1 cellular context compared by ENCODE assay signal in the genomic region with DNA sequence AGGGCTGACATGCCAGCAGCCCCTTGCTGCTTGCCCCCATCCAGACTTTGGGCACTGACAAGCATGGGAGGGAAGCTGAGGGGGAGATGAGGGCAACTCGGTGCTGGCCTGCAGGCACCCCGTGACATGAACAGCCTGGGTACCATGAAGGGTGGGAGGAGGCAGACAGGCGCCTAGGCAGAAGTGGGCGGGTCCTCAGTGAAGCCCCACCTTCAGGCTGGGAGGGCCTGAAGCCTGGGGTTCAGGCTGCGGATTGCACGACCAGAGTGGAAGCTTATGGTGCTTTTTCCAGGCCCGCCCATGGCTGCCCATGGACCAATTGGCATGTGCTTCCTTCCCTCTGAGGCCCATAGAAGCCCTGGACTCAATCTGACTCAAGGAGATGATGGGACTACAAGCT.
TF ChIP-seq lines count a peak whose summit lies in the region.

No MANE protein-coding gene starts in this region.

TF ChIP-seq in GM12878, 131 proteins besides CTCF, POLR2A, EP300 and RAD21 (continued from another document):
- TF ChIP-seq, protein P1, sequence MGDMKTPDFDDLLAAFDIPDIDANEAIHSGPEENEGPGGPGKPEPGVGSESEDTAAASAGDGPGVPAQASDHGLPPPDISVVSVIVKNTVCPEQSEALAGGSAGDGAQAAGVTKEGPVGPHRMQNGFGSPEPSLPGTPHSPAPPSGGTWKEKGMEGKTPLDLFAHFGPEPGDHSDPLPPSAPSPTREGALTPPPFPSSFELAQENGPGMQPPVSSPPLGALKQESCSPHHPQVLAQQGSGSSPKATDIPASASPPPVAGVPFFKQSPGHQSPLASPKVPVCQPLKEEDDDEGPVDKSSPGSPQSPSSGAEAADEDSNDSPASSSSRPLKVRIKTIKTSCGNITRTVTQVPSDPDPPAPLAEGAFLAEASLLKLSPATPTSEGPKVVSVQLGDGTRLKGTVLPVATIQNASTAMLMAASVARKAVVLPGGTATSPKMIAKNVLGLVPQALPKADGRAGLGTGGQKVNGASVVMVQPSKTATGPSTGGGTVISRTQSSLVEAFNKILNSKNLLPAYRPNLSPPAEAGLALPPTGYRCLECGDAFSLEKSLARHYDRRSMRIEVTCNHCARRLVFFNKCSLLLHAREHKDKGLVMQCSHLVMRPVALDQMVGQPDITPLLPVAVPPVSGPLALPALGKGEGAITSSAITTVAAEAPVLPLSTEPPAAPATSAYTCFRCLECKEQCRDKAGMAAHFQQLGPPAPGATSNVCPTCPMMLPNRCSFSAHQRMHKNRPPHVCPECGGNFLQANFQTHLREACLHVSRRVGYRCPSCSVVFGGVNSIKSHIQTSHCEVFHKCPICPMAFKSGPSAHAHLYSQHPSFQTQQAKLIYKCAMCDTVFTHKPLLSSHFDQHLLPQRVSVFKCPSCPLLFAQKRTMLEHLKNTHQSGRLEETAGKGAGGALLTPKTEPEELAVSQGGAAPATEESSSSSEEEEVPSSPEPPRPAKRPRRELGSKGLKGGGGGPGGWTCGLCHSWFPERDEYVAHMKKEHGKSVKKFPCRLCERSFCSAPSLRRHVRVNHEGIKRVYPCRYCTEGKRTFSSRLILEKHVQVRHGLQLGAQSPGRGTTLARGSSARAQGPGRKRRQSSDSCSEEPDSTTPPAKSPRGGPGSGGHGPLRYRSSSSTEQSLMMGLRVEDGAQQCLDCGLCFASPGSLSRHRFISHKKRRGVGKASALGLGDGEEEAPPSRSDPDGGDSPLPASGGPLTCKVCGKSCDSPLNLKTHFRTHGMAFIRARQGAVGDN (IDR thresholded peaks at IDR 0.05), result no peak
- no peak for TF ChIP-seq MEF2B (IDR thresholded peaks at IDR 0.05; ENCODE audit: partially characterized antibody, poor library complexity, severe bottlenecking)
- TF ChIP-seq KAT2A (conservative IDR thresholded peaks at IDR 0.05; ENCODE audit: control insufficient read depth, low read depth, low read length), result no peak
